Comparison of ENCODE assay signal across 8 cellular contexts in the genomic region with DNA sequence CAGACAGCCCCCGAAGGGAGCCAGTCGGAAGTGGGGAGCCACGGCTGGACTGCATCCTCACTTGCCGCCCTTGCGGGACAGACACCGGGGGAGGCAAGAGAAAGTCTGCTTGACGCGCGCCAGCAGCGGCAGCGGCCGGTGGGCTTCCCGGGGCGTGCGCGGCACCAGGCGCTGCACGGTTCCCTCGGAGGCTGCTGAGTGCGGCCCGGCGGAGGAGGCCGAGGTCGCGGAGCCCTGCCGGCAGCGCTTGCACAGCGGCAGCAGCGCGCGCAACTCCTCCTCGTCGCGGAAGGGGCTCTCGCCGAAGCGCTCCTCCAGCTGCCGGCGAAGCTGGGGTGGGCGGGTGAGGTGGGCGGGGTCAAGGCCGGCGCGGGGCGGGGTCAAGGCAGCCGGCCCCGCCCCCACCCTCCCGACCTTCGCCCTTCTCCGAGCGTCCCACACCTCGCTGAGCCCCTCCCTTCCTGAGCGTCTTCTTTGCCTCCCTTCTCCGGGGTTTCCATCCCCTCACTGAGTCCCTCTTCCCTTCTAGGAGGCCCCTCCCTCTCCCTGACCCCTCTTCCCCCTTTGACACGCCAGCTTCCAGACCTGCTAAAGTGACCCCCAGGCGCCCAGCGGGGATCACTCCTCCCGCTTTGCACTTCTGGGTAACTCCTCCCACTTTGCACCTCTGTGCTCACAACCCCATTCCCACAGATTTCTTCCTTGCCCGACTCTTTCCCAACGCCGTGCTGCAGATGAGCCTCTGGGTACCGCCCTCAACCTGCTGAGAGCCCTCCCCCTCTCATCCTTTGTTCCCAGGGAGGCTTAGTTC. TPM values are rescaled to one million over a fixed set of nuclear protein-coding genes. Genes with fewer than 3 reads are reported as not detected.
DNase-seq lines count a peak whose midpoint lies in the region; ATAC-seq, FAIRE-seq and TF ChIP-seq lines count a peak whose summit lies in the region.

No MANE protein-coding gene starts in this region.

- ATAC-seq in GM19395 (IDR thresholded peaks at IDR 0.05; ENCODE audit: unreplicated experiment): peak; percentile 59
- peak; percentile 90 for ATAC-seq in left colon

- DNase-seq in AG08395 (ENCODE audit: low spot score) (peak; percentile 67), NCI-H187 (lab: John Stamatoyannopoulos, UW) (peak; percentile 60 to 74), bronchial epithelial cell (ENCODE audit: low read depth) (peak; percentile 19), left colon (peak; percentile 58 to 72), GF-D8 (lab: John Stamatoyannopoulos, UW) (no peak)
- peak; percentile 55 for DNase-seq in stimulated activated CD4-positive, alpha-beta T cell treated with anti-CD3 and anti-CD28 coated beads, Interleukin-2, amount 100 ng/mL, for 4 hours (ENCODE audit: low read depth)

- H3K4me3 ChIP-seq in WI38 (ENCODE audit: low read depth, low read length) (peak overlapping the region; percentile 46), bronchial epithelial cell (ENCODE audit: low read depth, low read length) (peak overlapping the region; percentile 28)

- TF ChIP-seq CTCF in WI38 (IDR thresholded peaks at IDR 0.05; ENCODE audit: low read depth, low read length): no peak
- TF ChIP-seq CTCF in bronchial epithelial cell (IDR thresholded peaks at IDR 0.05; ENCODE audit: insufficient read depth, low read length, severe bottlenecking): no peak

- intact Hi-C loops in left colon (cut with DNase I, micrococcal nuclease): no loop called here

- peaks cover 6% of the 10 kb centered on the region for H3K27me3 ChIP-seq in bronchial epithelial cell (ENCODE audit: control insufficient read depth, insufficient read depth, low read length)

- no peaks in the 10 kb centered on the region for H3K36me3 ChIP-seq in bronchial epithelial cell (ENCODE audit: control insufficient read depth, insufficient read depth, low read length)

- peak; percentile 89 for FAIRE-seq in bronchial epithelial cell (lab: Jason Lieb, UNC)

RNA-seq across cellular contexts. Expression of gene DUSP15, which starts 8.8 kb away (rescaled TPM):
- total RNA-seq in bronchial epithelial cell (not detected in 2 replicates), left colon (under 1 TPM; 0.27 to 0.78 TPM)

RNA-seq across cellular contexts. Expression of gene TTLL9, which starts 8.9 kb away (rescaled TPM):
- total RNA-seq in bronchial epithelial cell: under 0.01 TPM in 1 of 2 replicates, not detected in the other
- under 1 TPM in 1 of 2 donors, not detected in 1; 0.14 TPM for total RNA-seq in left colon

RNA-seq across cellular contexts. Expression of gene FOXS1, which starts 16.1 kb away (rescaled TPM):
- total RNA-seq in bronchial epithelial cell (not detected in 2 replicates), left colon (under 1 TPM; 0.45 to 0.52 TPM)

RNA-seq across cellular contexts. Expression of gene MYLK2, which starts 42.4 kb away (rescaled TPM):
- total RNA-seq in bronchial epithelial cell: not detected in 2 replicates
- under 1 TPM in 1 of 2 donors, not detected in 1; 0.08 TPM for total RNA-seq in left colon
